32 cellular contexts compared by ENCODE assay signal in genomic region chr5:83895860-83896259, GRCh38.
DNase-seq lines count a peak whose midpoint lies in the region; ATAC-seq and TF ChIP-seq lines count a peak whose summit lies in the region.
"Had no signal": no experiment of that assay in that cellular context is flagged by ENCODE, and none has a peak within 500 bp of the region (broad histone marks: within the 10 kb centered on the region; RNA-seq: fewer than 3 reads in every experiment).

No MANE protein-coding gene starts in this region.

- no peaks in the 10 kb centered on the region for H3K9me3 Mint-ChIP-seq in CD8-positive, alpha-beta T cell
- H3K9me3 Mint-ChIP-seq: activated naive CD8-positive, alpha-beta T cell treated with anti-CD3 and anti-CD28 coated beads for 36 hours; mesothelial cell of epicardium had no signal

- H3K4me1 Mint-ChIP-seq in CD8-positive, alpha-beta T cell (ENCODE audit: low read depth) = no peaks in the 10 kb centered on the region
- H3K4me1 Mint-ChIP-seq: activated naive CD8-positive, alpha-beta T cell treated with anti-CD3 and anti-CD28 coated beads for 36 hours; mesothelial cell of epicardium; naive B cell had no signal

- ATAC-seq in CD8-positive, alpha-beta T cell = no peak
- ATAC-seq: HCT116, Panc1, right lobe of liver had no signal

- CTCF ChIA-PET in CD8-positive, alpha-beta T cell (lab: Charles Lee) = no interaction called here

- H3K4me3 ChIP-seq in astrocyte of the spinal cord (ENCODE audit: low read depth, low read length) (no peak overlapping the region), kidney epithelial cell (ENCODE audit: low read depth, low read length) (no peak overlapping the region)
- no peak overlapping the region for H3K4me3 ChIP-seq in CD8-positive, alpha-beta T cell (ENCODE audit: low read depth, low read length)
- H3K4me3 ChIP-seq: coronary artery, MG63, right lobe of liver, tibial artery, vagina had no signal

- no peaks in the 10 kb centered on the region for H3K4me1 ChIP-seq in CD8-positive, alpha-beta T cell (ENCODE audit: insufficient read depth, low read length)
- H3K4me1 ChIP-seq: right lobe of liver, tibial artery, vagina had no signal

- H3K4me3 Mint-ChIP-seq in CD8-positive, alpha-beta T cell = no peak overlapping the region
- H3K4me3 Mint-ChIP-seq: activated naive CD8-positive, alpha-beta T cell treated with anti-CD3 and anti-CD28 coated beads for 36 hours; mesothelial cell of epicardium had no signal

- no peaks in the 10 kb centered on the region for H3K27me3 Mint-ChIP-seq in CD8-positive, alpha-beta T cell (ENCODE audit: low read depth)
- H3K27me3 Mint-ChIP-seq: activated naive CD8-positive, alpha-beta T cell treated with anti-CD3 and anti-CD28 coated beads for 36 hours; naive B cell; progenitor cell of endocrine pancreas had no signal

- no peaks in the 10 kb centered on the region for H3K36me3 ChIP-seq in kidney epithelial cell (ENCODE audit: control insufficient read depth, insufficient read depth, low read length)
- H3K36me3 ChIP-seq in CD8-positive, alpha-beta T cell (ENCODE audit: insufficient read depth, low read length) = no peaks in the 10 kb centered on the region
- H3K36me3 ChIP-seq: MG63, right lobe of liver, tibial artery, vagina had no signal

- H3K27me3 ChIP-seq in kidney epithelial cell (ENCODE audit: control insufficient read depth, insufficient read depth, low read length) = no peaks in the 10 kb centered on the region
- no peaks in the 10 kb centered on the region for H3K27me3 ChIP-seq in CD8-positive, alpha-beta T cell (ENCODE audit: insufficient read depth, low read length)
- H3K27me3 ChIP-seq: right lobe of liver, tibial artery, vagina had no signal

- no peaks in the 10 kb centered on the region for H3K36me3 Mint-ChIP-seq in CD8-positive, alpha-beta T cell
- H3K36me3 Mint-ChIP-seq: activated naive CD8-positive, alpha-beta T cell treated with anti-CD3 and anti-CD28 coated beads for 36 hours; mesothelial cell of epicardium; naive B cell had no signal

- TF ChIP-seq CTCF in astrocyte of the spinal cord (IDR thresholded peaks at IDR 0.05; ENCODE audit: low read depth, low read length) (no peak), kidney epithelial cell (IDR thresholded peaks at IDR 0.05; ENCODE audit: insufficient read depth, low read length, poor library complexity, severe bottlenecking) (no peak)
- no peak for TF ChIP-seq CTCF in CD8-positive, alpha-beta T cell (IDR thresholded peaks at IDR 0.05)

- intact Hi-C loops in CD8-positive, alpha-beta T cell (cut with DNase I, micrococcal nuclease) = no loop called here

- H3K27ac ChIP-seq in CD8-positive, alpha-beta T cell (ENCODE audit: low read depth, low read length) = no peak overlapping the region
- H3K27ac ChIP-seq: coronary artery, epithelial cell of prostate, right lobe of liver, tibial artery, vagina had no signal

- POLR2A ChIA-PET in CD8-positive, alpha-beta T cell (lab: Charles Lee) = no interaction called here

- peak; percentile 74 for DNase-seq in EL
- peak; percentile 67 for DNase-seq in HS-5 (ENCODE audit: low read depth)
- DNase-seq in astrocyte of the spinal cord (ENCODE audit: low read depth, low spot score) = peak; percentile 72
- DNase-seq in kidney epithelial cell (ENCODE audit: low read depth) = peak; percentile 18
- no peak for DNase-seq in NCI-H1092 (lab: John Stamatoyannopoulos, UW)
- DNase-seq in CD8-positive, alpha-beta T cell = no peak
- DNase-seq in activated naive CD4-positive, alpha-beta T cell treated with Interleukin-2 at 50 U/mL for 16 hours = no peak
- DNase-seq in NCI-H345 (lab: John Stamatoyannopoulos, UW) = no peak
- DNase-seq: ACHN; activated CD4-positive, alpha-beta T cell treated with anti-CD3 and anti-CD28 coated beads for 4 hours; activated naive CD8-positive, alpha-beta T cell treated with anti-CD3 and anti-CD28 coated beads for 36 hours; activated T-cell treated with anti-CD3 and anti-CD28 coated beads for 4 hours; anterior cingulate cortex; DMS153; effector CD8-positive, alpha-beta T cell; KBM-7; kidney glomerular epithelial cell; MG63; naive B cell; NCI-H1417 treated with DMSO at 0.1 percent for 48 hours; NCI-H2081; nucleus accumbens; right lobe of liver; SIG-M5; tibial artery had no signal

- H3K9me3 ChIP-seq in CD8-positive, alpha-beta T cell (ENCODE audit: low read length) = no peaks in the 10 kb centered on the region
- H3K9me3 ChIP-seq: MG63, right lobe of liver, tibial artery, vagina had no signal

- no peak overlapping the region for H3K27ac Mint-ChIP-seq in CD8-positive, alpha-beta T cell
- H3K27ac Mint-ChIP-seq: activated naive CD8-positive, alpha-beta T cell treated with anti-CD3 and anti-CD28 coated beads for 36 hours; mesothelial cell of epicardium; naive B cell; progenitor cell of endocrine pancreas had no signal

- in situ Hi-C loops in astrocyte of the spinal cord (cut with HindIII; ENCODE audit: low sequenced_read_pairs) = no loop called here

Comparison
In these comparisons a context has a peak if more than half of its experiments do, and no peak if none do; other contexts are left out.
1. DNase-seq: peak in EL (single experiment), HS-5 (single experiment), astrocyte of the spinal cord (single experiment) and kidney epithelial cell (single experiment); none in NCI-H1092 (single experiment), CD8-positive, alpha-beta T cell (0 of 7), activated naive CD4-positive, alpha-beta T cell treated with Interleukin-2 at 50 U/mL for 16 hours (single experiment) and NCI-H345 (single experiment).